In genomic region chr1:109977225-109977624, GRCh38 we compare ENCODE assay signal across 15 cellular contexts.
"Had no signal": no experiment of that assay in that cellular context is flagged by ENCODE, and none has a peak within 500 bp of the region (broad histone marks: within the 10 kb centered on the region; RNA-seq: fewer than 3 reads in every experiment).

No MANE protein-coding gene starts in this region.

- H3K9me3 ChIP-seq: left lung, ovary had no signal

- DNase-seq: activated CD4-positive, alpha-beta T cell treated with anti-CD3 and anti-CD28 coated beads, Interleukin-2, amount 50 U/mL, for 4 hours; activated CD4-positive, CD25-positive, alpha-beta regulatory T cell treated with anti-CD3 and anti-CD28 coated beads, Interleukin-2, amount 50 U/mL, for 72 hours; activated T-cell treated with anti-CD3 and anti-CD28 coated beads, Interleukin-2, amount 50 U/mL, for 1 hour; amniotic stem cell; brain microvascular endothelial cell; cerebellar nuclear complex; effector memory CD8-positive, alpha-beta T cell; ovary; substantia nigra; SW 1271 had no signal

- H3K27me3 ChIP-seq: brain microvascular endothelial cell, left lung, neural progenitor cell, ovary had no signal

- H3K27ac ChIP-seq: brain microvascular endothelial cell, epithelial cell of prostate, left lung, neural progenitor cell, ovary had no signal

- H3K36me3 ChIP-seq: brain microvascular endothelial cell, left lung, neural progenitor cell, ovary had no signal

- H3K4me3 ChIP-seq: left lung, neural progenitor cell, ovary, smooth muscle cell had no signal

- H3K4me1 ChIP-seq: neural progenitor cell had no signal

- ATAC-seq: effector memory CD8-positive, alpha-beta T cell; stimulated activated memory B cell treated with anti-CD40 and anti-IgM and Interleukin-4, amounts not matched to agents 10 μg/mL and 1 μg/mL and 100 μg/mL, for 72 hours had no signal
